ENCODE assay signal across 25 cellular contexts in the genomic region with DNA sequence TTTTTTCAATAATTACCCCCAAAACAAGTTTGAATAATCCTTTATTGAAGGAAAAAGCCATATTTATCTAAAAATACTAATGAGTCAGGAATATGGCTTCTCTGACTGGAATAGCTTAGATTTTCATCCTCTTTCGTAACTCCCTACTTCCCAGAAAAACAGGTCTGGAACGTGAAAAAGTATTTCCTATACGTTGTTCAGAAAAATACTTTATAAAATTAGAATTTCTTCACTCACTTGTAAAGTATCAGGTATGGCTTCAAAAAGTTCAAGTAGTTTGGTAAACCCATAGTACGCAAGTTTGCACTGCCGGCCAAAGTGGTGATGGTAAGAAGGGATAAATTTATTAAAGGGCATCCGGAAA. TPM values are rescaled to one million over a fixed set of nuclear protein-coding genes. Genes with fewer than 3 reads are reported as not detected.
A peak's percentile ranks its signal among the peaks of the same experiment; 100 is the strongest.
DNase-seq lines count a peak whose midpoint lies in the region; ATAC-seq and TF ChIP-seq lines count a peak whose summit lies in the region.
"Had no signal": no experiment of that assay in that cellular context is flagged by ENCODE, and none has a peak within 500 bp of the region (broad histone marks: within the 10 kb centered on the region; RNA-seq: fewer than 3 reads in every experiment).

No MANE protein-coding gene starts in this region.

- in situ Hi-C loops in gastrocnemius medialis (cut with MboI; ENCODE audit: low sequenced_read_pairs in 4 of 4) = loop anchor here in 1 of 4 donors (5.0 kb wide), 1 partner anchor 42 kb away; no protein-coding TSS in a partner anchor

- peaks cover 24% of the 10 kb centered on the region for H3K4me1 Mint-ChIP-seq in activated T-helper 17 cell treated with anti-CD3 and anti-CD28 coated beads, Interleukin-2, amount 50 U/mL, for 72 hours

- H3K27ac Mint-ChIP-seq in activated T-helper 17 cell treated with anti-CD3 and anti-CD28 coated beads, Interleukin-2, amount 50 U/mL, for 72 hours = no peak overlapping the region
- H3K27ac Mint-ChIP-seq: CD4-positive, alpha-beta T cell had no signal

- H3K4me1 ChIP-seq in left ventricle myocardium inferior = peaks cover 29% of the 10 kb centered on the region
- peaks cover 0 to 66% (median 24%) of the 10 kb centered on the region in 4 donors for H3K4me1 ChIP-seq in right lobe of liver
- H3K4me1 ChIP-seq in gastrocnemius medialis = peaks cover 56 to 58% of the 10 kb centered on the region in 2 donors
- H3K4me1 ChIP-seq: BE2C had no signal

- TF ChIP-seq CTCF in left ventricle myocardium inferior (IDR thresholded peaks at IDR 0.05; ENCODE audit: borderline replicate concordance) = no peak
- TF ChIP-seq CTCF in right lobe of liver (IDR thresholded peaks at IDR 0.05) = no peak
- TF ChIP-seq CTCF in gastrocnemius medialis (IDR thresholded peaks at IDR 0.05 in 4 of 5, conservative IDR thresholded peaks at IDR 0.05 in 1 of 5) = no peak

- no peak for ATAC-seq in left cardiac atrium
- no peak for ATAC-seq in right lobe of liver
- no peak for ATAC-seq in gastrocnemius medialis
- ATAC-seq in activated T-helper 17 cell treated with anti-CD3 and anti-CD28 coated beads, Interleukin-2, amount 50 U/mL, for 72 hours (replicated peaks) = no peak
- ATAC-seq in HG03432 (IDR thresholded peaks at IDR 0.05; ENCODE audit: unreplicated experiment) = no peak
- ATAC-seq: A549, GM12878 had no signal

- H3K9me3 ChIP-seq in left ventricle myocardium inferior (replicated peaks) (no peaks in the 10 kb centered on the region), right lobe of liver (no peaks in the 10 kb centered on the region), gastrocnemius medialis (no peaks in the 10 kb centered on the region)
- H3K9me3 ChIP-seq: A549; BE2C; BLaER1 treated with 17β-estradiol and CSF1 and Interleukin-3, amounts not matched to agents 10 nM and 100 nM had no signal

- H3K9me3 Mint-ChIP-seq in activated T-helper 17 cell treated with anti-CD3 and anti-CD28 coated beads, Interleukin-2, amount 50 U/mL, for 72 hours = no peaks in the 10 kb centered on the region
- H3K9me3 Mint-ChIP-seq: CD4-positive, alpha-beta T cell; CD8-positive, alpha-beta memory T cell had no signal

- no peak for DNase-seq in left ventricle myocardium inferior
- no peak for DNase-seq in left cardiac atrium
- DNase-seq in iris pigment epithelial cell (ENCODE audit: low read depth) = peak; percentile 63
- DNase-seq in right lobe of liver = no peak
- no peak for DNase-seq in gastrocnemius medialis
- no peak for DNase-seq in RKO (ENCODE audit: low spot score)
- DNase-seq: ACHN; AML-193; BE2C; CD4-positive, alpha-beta T cell; CD8-positive, alpha-beta memory T cell; DMS 273 treated with DMSO at 0.1 percent for 48 hours; DMS79; EL; GDM1; GM23248; H7; HCEC 1CT had no signal

- H3K27ac ChIP-seq in left ventricle myocardium inferior (replicated peaks) (peak overlapping the region; percentile 85), right lobe of liver (peak overlapping the region; percentile 5 to 91 (median 90)), gastrocnemius medialis (peak overlapping the region; percentile 81 to 92 (median 89))
- H3K27ac ChIP-seq: 22Rv1, A549, GM23248 had no signal

- H3K4me3 ChIP-seq in left ventricle myocardium inferior (no peak overlapping the region), right lobe of liver (no peak overlapping the region), gastrocnemius medialis (no peak overlapping the region)
- H3K4me3 ChIP-seq: A549; BLaER1 treated with 17β-estradiol and CSF1 and Interleukin-3, amounts not matched to agents 10 nM and 100 nM; GM12878; GM23248 had no signal

- intact Hi-C loops in left ventricle myocardium inferior (cut with micrococcal nuclease) = no loop called here
- intact Hi-C loops in left cardiac atrium (cut with DNase I) = no loop called here
- intact Hi-C loops in right lobe of liver (cut with DNase I) = no loop called here
- intact Hi-C loops in gastrocnemius medialis (cut with DNase I; ENCODE audit: low total_unique reads) = loop anchor here (2.0 kb wide), 1 partner anchor 204 kb away; no protein-coding TSS in a partner anchor

- no peaks in the 10 kb centered on the region for H3K27me3 Mint-ChIP-seq in activated T-helper 17 cell treated with anti-CD3 and anti-CD28 coated beads, Interleukin-2, amount 50 U/mL, for 72 hours
- H3K27me3 Mint-ChIP-seq: CD4-positive, alpha-beta T cell; CD8-positive, alpha-beta memory T cell had no signal

- H3K27me3 ChIP-seq in left ventricle myocardium inferior (ENCODE audit: low read depth) (no peaks in the 10 kb centered on the region), right lobe of liver (no peaks in the 10 kb centered on the region), gastrocnemius medialis (no peaks in the 10 kb centered on the region)
- H3K27me3 ChIP-seq: BE2C; BLaER1 treated with 17β-estradiol and CSF1 and Interleukin-3, amounts not matched to agents 10 nM and 100 nM had no signal

- peaks cover 91% of the 10 kb centered on the region for H3K36me3 ChIP-seq in left ventricle myocardium inferior
- H3K36me3 ChIP-seq in right lobe of liver = peaks cover 0 to 38% (median 11%) of the 10 kb centered on the region in 4 donors
- peaks cover 0 to 20% of the 10 kb centered on the region in 2 donors for H3K36me3 ChIP-seq in gastrocnemius medialis

- H3K4me3 Mint-ChIP-seq in activated T-helper 17 cell treated with anti-CD3 and anti-CD28 coated beads, Interleukin-2, amount 50 U/mL, for 72 hours = no peak overlapping the region
- H3K4me3 Mint-ChIP-seq: CD14-positive monocyte; CD4-positive, alpha-beta T cell; CD8-positive, alpha-beta memory T cell had no signal

- WGBS in right lobe of liver (ENCODE audit: insufficient coverage, low coverage, low lambda C conversion rate, missing lambda C conversion rate) = 76% methylated on average over 6 of the region's 6 CpGs

- TF ChIP-seq POLR2A in right lobe of liver (IDR thresholded peaks at IDR 0.05) = no peak
- TF ChIP-seq POLR2A in gastrocnemius medialis (IDR thresholded peaks at IDR 0.05) = no peak

- H3K36me3 Mint-ChIP-seq in activated T-helper 17 cell treated with anti-CD3 and anti-CD28 coated beads, Interleukin-2, amount 50 U/mL, for 72 hours (ENCODE audit: low read depth) = peaks cover 100% of the 10 kb centered on the region

RNA-seq across cellular contexts. Expression of gene MARF1, which starts 33.7 kb away (rescaled TPM):
- total RNA-seq in left ventricle myocardium inferior (46.0 TPM), left cardiac atrium (10 to 100 TPM; 39.5 to 50.9 TPM), right lobe of liver (10 to 100 TPM; 17.2 to 44.2 (median 31.2) TPM), gastrocnemius medialis (10 to 100 TPM; 19.5 to 29.8 (median 26.5) TPM)
- total RNA-seq in activated T-helper 17 cell treated with anti-CD3 and anti-CD28 coated beads, Interleukin-2, amount 50 U/mL, for 72 hours = 100 to 1,000 TPM in 1 of 2 donors, 10 to 100 TPM in 1; 85.0 to 120 TPM

RNA-seq across cellular contexts. Expression of gene NDE1, which starts 40.8 kb away (rescaled TPM):
- total RNA-seq in left ventricle myocardium inferior (16.3 TPM), left cardiac atrium (10 to 100 TPM; 17.8 to 19.8 TPM), right lobe of liver (10 to 100 TPM in 1 of 6 experiments, 1 to 10 TPM in 5; 3.6 to 10.2 (median 6.9) TPM), gastrocnemius medialis (10 to 100 TPM in 2 of 4 donors, 1 to 10 TPM in 2; 4.0 to 26.2 (median 11.9) TPM)
- total RNA-seq in activated T-helper 17 cell treated with anti-CD3 and anti-CD28 coated beads, Interleukin-2, amount 50 U/mL, for 72 hours = 100 to 1,000 TPM; 112 to 117 TPM
